In genomic region chr3:183697123-183697609, GRCh38 we compare ENCODE assay signal across 1 cellular context.
TF ChIP-seq lines count a peak whose summit lies in the region.

No MANE protein-coding gene starts in this region.

TF ChIP-seq in SK-N-SH treated with all-trans-retinoic acid at 6 μM for 48 hours, 23 proteins besides CTCF, POLR2A, EP300 and RAD21 (continued from another document):
- TF ChIP-seq TSHZ2 (CRISPR knock-in tag; IDR thresholded peaks at IDR 0.05) (no peak), ZNF565 (CRISPR knock-in tag; conservative IDR thresholded peaks at IDR 0.05; ENCODE audit: low read depth) (no peak), ZNF70 (CRISPR knock-in tag; IDR thresholded peaks at IDR 0.05) (no peak)
- TF ChIP-seq, protein P1, sequence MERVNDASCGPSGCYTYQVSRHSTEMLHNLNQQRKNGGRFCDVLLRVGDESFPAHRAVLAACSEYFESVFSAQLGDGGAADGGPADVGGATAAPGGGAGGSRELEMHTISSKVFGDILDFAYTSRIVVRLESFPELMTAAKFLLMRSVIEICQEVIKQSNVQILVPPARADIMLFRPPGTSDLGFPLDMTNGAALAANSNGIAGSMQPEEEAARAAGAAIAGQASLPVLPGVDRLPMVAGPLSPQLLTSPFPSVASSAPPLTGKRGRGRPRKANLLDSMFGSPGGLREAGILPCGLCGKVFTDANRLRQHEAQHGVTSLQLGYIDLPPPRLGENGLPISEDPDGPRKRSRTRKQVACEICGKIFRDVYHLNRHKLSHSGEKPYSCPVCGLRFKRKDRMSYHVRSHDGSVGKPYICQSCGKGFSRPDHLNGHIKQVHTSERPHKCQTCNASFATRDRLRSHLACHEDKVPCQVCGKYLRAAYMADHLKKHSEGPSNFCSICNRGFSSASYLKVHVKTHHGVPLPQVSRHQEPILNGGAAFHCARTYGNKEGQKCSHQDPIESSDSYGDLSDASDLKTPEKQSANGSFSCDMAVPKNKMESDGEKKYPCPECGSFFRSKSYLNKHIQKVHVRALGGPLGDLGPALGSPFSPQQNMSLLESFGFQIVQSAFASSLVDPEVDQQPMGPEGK (CRISPR knock-in tag; IDR thresholded peaks at IDR 0.05; ENCODE audit: borderline replicate concordance): no peak
